14 cellular contexts compared by ENCODE assay signal in the genomic region with DNA sequence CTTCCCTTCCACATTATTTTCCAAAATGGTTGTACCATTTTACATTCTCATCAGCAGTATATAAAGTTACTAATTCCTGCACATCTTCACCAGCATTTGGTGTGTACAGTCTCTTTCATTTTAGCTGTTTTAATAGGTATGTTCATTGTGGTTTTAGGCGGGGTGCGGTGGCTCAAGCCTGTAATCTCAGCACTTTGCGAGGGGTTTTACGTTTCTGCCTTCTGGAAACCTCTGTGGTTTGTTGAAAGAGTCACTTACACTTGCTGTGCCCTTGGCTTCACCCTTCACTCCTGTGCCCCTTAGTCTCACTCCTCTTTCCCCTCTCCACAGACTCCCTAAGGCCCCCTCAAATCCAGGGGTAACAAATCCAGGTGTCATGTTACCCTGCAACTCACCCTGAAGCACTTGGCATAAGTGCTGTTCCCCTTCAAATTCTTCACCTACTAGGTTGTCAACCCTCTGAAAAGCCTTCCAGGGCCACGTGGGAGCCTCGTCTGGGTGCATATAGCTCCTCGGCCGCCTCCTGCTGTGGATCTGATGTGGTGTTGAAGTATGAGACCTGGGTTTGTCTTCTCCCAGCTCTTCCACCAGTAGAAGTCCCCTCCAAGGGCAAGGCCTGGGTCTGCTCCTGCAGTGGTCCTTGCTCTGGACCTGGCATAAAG. TPM values are rescaled to one million over a fixed set of nuclear protein-coding genes. Genes with fewer than 3 reads are reported as not detected.
A peak's percentile ranks its signal among the peaks of the same experiment; 100 is the strongest.
DNase-seq lines count a peak whose midpoint lies in the region; ATAC-seq and TF ChIP-seq lines count a peak whose summit lies in the region.
"Had no signal": no experiment of that assay in that cellular context is flagged by ENCODE, and none has a peak within 500 bp of the region (broad histone marks: within the 10 kb centered on the region; RNA-seq: fewer than 3 reads in every experiment).

No MANE protein-coding gene starts in this region.

- H3K36me3 ChIP-seq in H7 (replicated peaks; ENCODE audit: control insufficient read depth, insufficient read depth, low read length) (no peaks in the 10 kb centered on the region), suprapubic skin (peaks cover 31% of the 10 kb centered on the region)

- no peaks in the 10 kb centered on the region for H3K27me3 Mint-ChIP-seq in T-helper 1 cell treated with Interleukin-12 subunit alpha and Interleukin-12 subunit beta and Interleukin-4 antibody, amounts not matched to agents 30 μg/mL and 1 μg/mL, for 36 hours (ENCODE audit: low read depth)

- DNase-seq in H7 (peak; percentile 14), myocyte (ENCODE audit: low read depth) (peak; percentile 52), suprapubic skin (ENCODE audit: low spot score in 2 of 2) (no peak), glomerular visceral epithelial cell (ENCODE audit: extremely low spot score) (no peak)
- DNase-seq: cerebellar nuclear complex, HCEC 1CT, midbrain, NCI-H1417, spleen, testis had no signal

- H3K9me3 Mint-ChIP-seq in T-helper 1 cell treated with Interleukin-12 subunit alpha and Interleukin-12 subunit beta and Interleukin-4 antibody, amounts not matched to agents 30 μg/mL and 1 μg/mL, for 36 hours = no peaks in the 10 kb centered on the region

- H3K27ac Mint-ChIP-seq in T-helper 1 cell treated with Interleukin-12 subunit alpha and Interleukin-12 subunit beta and Interleukin-4 antibody, amounts not matched to agents 30 μg/mL and 1 μg/mL, for 36 hours = peak overlapping the region; percentile 92

- H3K4me1 ChIP-seq in suprapubic skin = no peaks in the 10 kb centered on the region
- H3K4me1 ChIP-seq: gastroesophageal sphincter, testis had no signal

- H3K4me1 Mint-ChIP-seq in T-helper 1 cell treated with Interleukin-12 subunit alpha and Interleukin-12 subunit beta and Interleukin-4 antibody, amounts not matched to agents 30 μg/mL and 1 μg/mL, for 36 hours (ENCODE audit: low read depth) = peaks cover 11% of the 10 kb centered on the region

- H3K4me3 ChIP-seq in H7 (ENCODE audit: insufficient read depth, low read depth, low read length) (no peak overlapping the region), suprapubic skin (no peak overlapping the region)
- H3K4me3 ChIP-seq: gastroesophageal sphincter, spleen, testis had no signal

- peaks cover 10% of the 10 kb centered on the region for H3K36me3 Mint-ChIP-seq in T-helper 1 cell treated with Interleukin-12 subunit alpha and Interleukin-12 subunit beta and Interleukin-4 antibody, amounts not matched to agents 30 μg/mL and 1 μg/mL, for 36 hours (ENCODE audit: low read depth)

- TF ChIP-seq EP300 in suprapubic skin (IDR thresholded peaks at IDR 0.05) = no peak

- H3K27ac ChIP-seq in suprapubic skin = no peak overlapping the region
- H3K27ac ChIP-seq: gastroesophageal sphincter, testis had no signal

- H3K9me3 ChIP-seq in suprapubic skin = no peaks in the 10 kb centered on the region
- H3K9me3 ChIP-seq: gastroesophageal sphincter, spleen, testis had no signal

- no peak for ATAC-seq in GM18909 (IDR thresholded peaks at IDR 0.05; ENCODE audit: poor library complexity, unreplicated experiment)
- ATAC-seq: gastroesophageal sphincter, Panc1 had no signal

- H3K27me3 ChIP-seq in H7 (ENCODE audit: control insufficient read depth, insufficient read depth, low read length) (no peaks in the 10 kb centered on the region), suprapubic skin (no peaks in the 10 kb centered on the region)
- H3K27me3 ChIP-seq: gastroesophageal sphincter, spleen, testis had no signal

- H3K4me3 Mint-ChIP-seq in T-helper 1 cell treated with Interleukin-12 subunit alpha and Interleukin-12 subunit beta and Interleukin-4 antibody, amounts not matched to agents 30 μg/mL and 1 μg/mL, for 36 hours = peak overlapping the region; percentile 57

- TF ChIP-seq CTCF in suprapubic skin (IDR thresholded peaks at IDR 0.05) = no peak

- 68% methylated on average over 8 of the region's 8 CpGs for WGBS in suprapubic skin

- no peak for TF ChIP-seq POLR2A in suprapubic skin (IDR thresholded peaks at IDR 0.05)

RNA-seq across cellular contexts. Expression of a gene that starts 20.8 kb away (rescaled TPM):
- total RNA-seq in H7 (2014; rRNA removed; shearing (Covaris generic)) = 31.7 and 33.1 TPM in 2 replicates
- total RNA-seq in myocyte = 21.4 and 26.2 TPM in 2 replicates
- 17.6 TPM for polyA plus RNA-seq in myocyte (2012)
- 10 to 100 TPM; 39.7 to 62.1 (median 58.4) TPM for total RNA-seq in suprapubic skin

RNA-seq across cellular contexts. Expression of a gene that starts 42.7 kb away (rescaled TPM):
- total RNA-seq in H7 (2014; rRNA removed; shearing (Covaris generic)) = 111 and 115 TPM in 2 replicates
- 40.0 and 47.2 TPM in 2 replicates for total RNA-seq in myocyte
- polyA plus RNA-seq in myocyte (2012) = 31.6 TPM
- 10 to 100 TPM; 26.7 to 47.1 (median 36.9) TPM for total RNA-seq in suprapubic skin

RNA-seq across cellular contexts. Expression of a gene that starts 43.1 kb away (rescaled TPM):
- 101 and 103 TPM in 2 replicates for total RNA-seq in H7 (2014; rRNA removed; shearing (Covaris generic))
- total RNA-seq in myocyte (107 and 122 TPM in 2 replicates), suprapubic skin (10 to 100 TPM; 67.4 to 81.9 (median 75.9) TPM)
- 90.7 TPM for polyA plus RNA-seq in myocyte (2012)

RNA-seq across cellular contexts. Expression of a gene that starts 44.1 kb away (rescaled TPM):
- total RNA-seq in H7 (2014; rRNA removed; shearing (Covaris generic)) = 4.8 and 12.7 TPM in 2 replicates
- total RNA-seq in myocyte = 10.3 and 10.5 TPM in 2 replicates
- 10.0 TPM for polyA plus RNA-seq in myocyte (2012)
- 10 to 100 TPM; 36.1 to 87.4 (median 46.8) TPM for total RNA-seq in suprapubic skin

Comparison
In these comparisons a context has a peak if more than half of its experiments do, and no peak if none do; other contexts are left out.
1. DNase-seq: peak in H7 (single experiment) and myocyte (single experiment); none in suprapubic skin (0 of 2) and glomerular visceral epithelial cell (single experiment).